In the genomic region with DNA sequence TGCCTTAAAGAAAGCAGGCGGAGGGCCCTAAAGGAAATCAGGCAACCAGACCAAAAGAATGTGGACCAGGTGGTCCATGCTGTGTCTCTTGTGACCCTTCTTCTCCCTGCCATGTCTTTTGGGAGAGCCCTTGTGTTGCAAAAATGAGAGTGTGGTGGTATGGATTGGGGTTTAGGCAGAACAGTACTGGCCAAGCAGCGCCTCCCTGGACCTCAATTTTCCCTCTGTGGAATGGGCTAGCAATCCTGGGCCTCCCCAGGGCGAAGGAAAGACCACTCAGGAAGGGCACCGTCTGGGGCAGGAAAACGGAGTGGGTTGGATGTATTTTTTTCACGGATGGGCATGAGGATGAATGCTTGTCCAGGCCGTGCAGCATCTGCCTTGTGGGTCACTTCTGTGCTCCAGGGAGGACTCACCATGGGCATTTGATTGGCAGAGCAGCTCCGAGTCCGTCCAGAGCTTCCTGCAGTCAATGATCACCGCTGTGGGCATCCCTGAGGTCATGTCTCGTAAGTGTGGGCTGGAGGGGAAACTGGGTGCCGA, we compare ENCODE assay signal across 22 cellular contexts. TPM values are rescaled to one million over a fixed set of nuclear protein-coding genes. Genes with fewer than 3 reads are reported as not detected.
DNase-seq lines count a peak whose midpoint lies in the region; ATAC-seq, FAIRE-seq and TF ChIP-seq lines count a peak whose summit lies in the region.
"Had no signal": no experiment of that assay in that cellular context is flagged by ENCODE, and none has a peak within 500 bp of the region (broad histone marks: within the 10 kb centered on the region; RNA-seq: fewer than 3 reads in every experiment).

No MANE protein-coding gene starts in this region.

- H3K27me3 Mint-ChIP-seq in T-helper 17 cell (no peaks in the 10 kb centered on the region), neural progenitor cell (ENCODE audit: insufficient read depth, low read depth) (peaks cover 18% of the 10 kb centered on the region)
- no peaks in the 10 kb centered on the region for H3K27me3 Mint-ChIP-seq in naive thymus-derived CD8-positive, alpha-beta T cell

- POLR2A ChIA-PET in naive thymus-derived CD8-positive, alpha-beta T cell (lab: Charles Lee), result interaction anchor here (0.6 to 13.7 kb wide), 10 partner anchors 8 to 57 kb away, joined by 3 to 231 read pairs (median 6); a partner anchor contains a TSS

- DNase-seq in D341Med (ENCODE audit: low spot score), result peak; percentile 6
- DNase-seq in T-helper 17 cell, result no peak
- DNase-seq in naive thymus-derived CD8-positive, alpha-beta T cell, result no peak
- no peak for DNase-seq in NCI-H1930 (lab: John Stamatoyannopoulos, UW)
- DNase-seq in GM12892 (ENCODE audit: insufficient read length), result no peak
- DNase-seq in neural progenitor cell (ENCODE audit: low spot score), result no peak
- DNase-seq: amygdala, DMS 273 treated with DMSO at 0.1 percent for 48 hours, dorsolateral prefrontal cortex, foreskin keratinocyte, GDM1, hypothalamus, mammary epithelial cell, NCI-H2081, NCI-H524 treated with DMSO at 0.1 percent for 48 hours had no signal

- H3F3A ChIP-seq in neural progenitor cell (ENCODE audit: low read depth), result peaks cover 14% of the 10 kb centered on the region

- H3K36me3 Mint-ChIP-seq in T-helper 17 cell (ENCODE audit: low read depth) (peaks cover 6% of the 10 kb centered on the region), neural progenitor cell (no peaks in the 10 kb centered on the region)
- H3K36me3 Mint-ChIP-seq in naive thymus-derived CD8-positive, alpha-beta T cell, result peaks cover 0 to 23% (median 12%) of the 10 kb centered on the region in 3 donors

- H3K4me1 Mint-ChIP-seq in T-helper 17 cell (peaks cover 49% of the 10 kb centered on the region), neural progenitor cell (peaks cover 7% of the 10 kb centered on the region)
- peaks cover 50 to 98% (median 92%) of the 10 kb centered on the region in 4 donors for H3K4me1 Mint-ChIP-seq in naive thymus-derived CD8-positive, alpha-beta T cell
- H3K4me1 Mint-ChIP-seq: neural crest cell had no signal

- no peaks in the 10 kb centered on the region for H4K20me1 ChIP-seq in neural progenitor cell (ENCODE audit: low read depth)

- ATAC-seq in T-helper 17 cell, result no peak
- no peak for ATAC-seq in naive thymus-derived CD8-positive, alpha-beta T cell
- ATAC-seq: foreskin keratinocyte, K562 had no signal

- no peaks in the 10 kb centered on the region for H3K79me2 ChIP-seq in neural progenitor cell (ENCODE audit: low read depth)

- no peaks in the 10 kb centered on the region for H3K36me3 ChIP-seq in neural progenitor cell
- H3K36me3 ChIP-seq: HAP-1 had no signal

- H3K27ac ChIP-seq in neural progenitor cell, result no peak overlapping the region
- H3K27ac ChIP-seq: dorsolateral prefrontal cortex, epithelial cell of prostate, foreskin keratinocyte, tibial nerve had no signal

- H3K9me3 ChIP-seq in T-helper 17 cell (ENCODE audit: control insufficient read depth, low read length, poor library complexity, severe bottlenecking) (no peaks in the 10 kb centered on the region), neural progenitor cell (ENCODE audit: low read depth) (no peaks in the 10 kb centered on the region)
- H3K9me3 ChIP-seq: HAP-1, tibial nerve had no signal

- H3K4me3 ChIP-seq in neural progenitor cell, result no peak overlapping the region
- H3K4me3 ChIP-seq: dorsolateral prefrontal cortex, HAP-1, K562, tibial nerve had no signal

- peak overlapping the region; percentile 61 for H3K27ac Mint-ChIP-seq in T-helper 17 cell
- peak overlapping the region; percentile 77 to 98 (median 93) for H3K27ac Mint-ChIP-seq in naive thymus-derived CD8-positive, alpha-beta T cell
- H3K27ac Mint-ChIP-seq in neural progenitor cell, result no peak overlapping the region

- peaks cover 12% of the 10 kb centered on the region for H3K4me1 ChIP-seq in neural progenitor cell

- no peak overlapping the region for H3K4me2 ChIP-seq in neural progenitor cell

- no peak for FAIRE-seq in GM12892 (lab: Jason Lieb, UNC)
- FAIRE-seq: K562, keratinocyte had no signal

- H3K4me3 Mint-ChIP-seq in T-helper 17 cell (no peak overlapping the region), neural progenitor cell (no peak overlapping the region)
- peak overlapping the region in 6 of 10 donors; percentile 4 to 100 (median 46) for H3K4me3 Mint-ChIP-seq in naive thymus-derived CD8-positive, alpha-beta T cell
- H3K4me3 Mint-ChIP-seq: neural crest cell had no signal

- peaks cover under 1% of the 10 kb centered on the region for H3K27me3 ChIP-seq in neural progenitor cell
- H3K27me3 ChIP-seq: dorsolateral prefrontal cortex, foreskin keratinocyte, tibial nerve had no signal

- TF ChIP-seq POLR2A in GM12892 (IDR thresholded peaks at IDR 0.05; ENCODE audit: low read depth, low read length), result no peak

- TF ChIP-seq CTCF in neural progenitor cell (IDR thresholded peaks at IDR 0.05), result no peak

- no peak overlapping the region for H2AFZ ChIP-seq in neural progenitor cell (replicated peaks)

- no peaks in the 10 kb centered on the region for H3K9me3 Mint-ChIP-seq in naive thymus-derived CD8-positive, alpha-beta T cell
- H3K9me3 Mint-ChIP-seq in neural progenitor cell, result peaks cover 2% of the 10 kb centered on the region
- H3K9me3 Mint-ChIP-seq: neural crest cell had no signal

- H3K9ac ChIP-seq in neural progenitor cell, result no peak overlapping the region

RNA-seq across cellular contexts. Expression of a gene that starts 7.6 kb away (rescaled TPM):
- 100 to 1,000 TPM; 381 to 578 TPM for total RNA-seq in T-helper 17 cell
- total RNA-seq in naive thymus-derived CD8-positive, alpha-beta T cell, result 100 to 1,000 TPM; 474 to 488 TPM
- 100 to 1,000 TPM in 1 of 3 donors, 10 to 100 TPM in 2; 70.4 to 137 (median 80.0) TPM for polyA plus RNA-seq in naive thymus-derived CD8-positive, alpha-beta T cell
- polyA plus RNA-seq in GM12892 (2012; ENCODE audit: missing spikeins), result 99.5 TPM
- not detected in 2 replicates for total RNA-seq in neural progenitor cell (ENCODE audit: low replicate concordance)
- polyA plus RNA-seq: K562 had no signal

RNA-seq across cellular contexts. Expression of a gene that starts 20.1 kb away (rescaled TPM):
- total RNA-seq in T-helper 17 cell (1 to 10 TPM in 1 of 2 donors, not detected in 1; 2.3 TPM), neural progenitor cell (ENCODE audit: low replicate concordance) (0.28 TPM in 1 of 2 replicates, not detected in the other)
- total RNA-seq in naive thymus-derived CD8-positive, alpha-beta T cell, result under 1 TPM in 1 of 2 experiments, not detected in 1; 0.27 TPM
- under 1 TPM in 2 of 3 donors, not detected in 1; 0.20 to 0.21 TPM for polyA plus RNA-seq in naive thymus-derived CD8-positive, alpha-beta T cell
- polyA plus RNA-seq in GM12892 (2012; ENCODE audit: missing spikeins), result 9.0 TPM
- total RNA-seq: cardiac septum, foreskin keratinocyte, K562, mammary epithelial cell, neural crest cell, tibial nerve had no signal
- polyA plus RNA-seq: foreskin keratinocyte, keratinocyte, mammary epithelial cell had no signal

RNA-seq across cellular contexts. Expression of a gene that starts 49.9 kb away (rescaled TPM):
- 100 to 1,000 TPM; 225 to 255 TPM for total RNA-seq in T-helper 17 cell
- 100 to 1,000 TPM; 190 to 214 TPM for total RNA-seq in naive thymus-derived CD8-positive, alpha-beta T cell
- 10 to 100 TPM; 43.8 to 88.6 (median 57.6) TPM for polyA plus RNA-seq in naive thymus-derived CD8-positive, alpha-beta T cell
- 162 TPM for polyA plus RNA-seq in GM12892 (2012; ENCODE audit: missing spikeins)
- total RNA-seq in neural progenitor cell (ENCODE audit: low replicate concordance), result 16.1 and 18.1 TPM in 2 replicates

Comparison
In these comparisons a context has a peak if more than half of its experiments do, and no peak if none do; other contexts are left out.
1. H3K4me3 Mint-ChIP-seq: peak in naive thymus-derived CD8-positive, alpha-beta T cell (6 of 10); none in T-helper 17 cell (single experiment) and neural progenitor cell (single experiment).
2. RNA of a gene that starts 7.6 kb away (total RNA-seq): 381 to 578 TPM in T-helper 17 cell and 474 to 488 TPM in naive thymus-derived CD8-positive, alpha-beta T cell; not detected in neural progenitor cell; every median in the first group is over 100 times any median in the second.